28 cellular contexts compared by ENCODE assay signal in the genomic region with DNA sequence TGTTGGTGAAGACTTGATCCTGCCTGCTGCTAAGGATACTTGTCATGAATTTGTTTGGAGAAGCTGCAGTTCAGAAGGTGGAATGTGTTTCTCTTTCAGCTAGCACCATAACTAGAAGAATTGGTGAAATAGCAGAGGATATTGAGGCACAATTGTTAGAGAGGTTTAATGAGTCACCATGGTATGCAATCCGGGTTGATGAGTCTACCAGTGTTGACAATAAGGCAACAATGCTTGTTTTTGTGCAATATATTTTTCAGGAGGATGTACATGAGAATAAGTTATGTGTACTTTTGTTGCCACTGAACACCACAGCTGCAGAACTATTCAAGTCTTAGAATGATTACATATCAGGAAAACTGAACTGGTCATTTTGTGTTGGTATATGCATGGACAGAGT.
"Had no signal": no experiment of that assay in that cellular context is flagged by ENCODE, and none has a peak within 500 bp of the region (broad histone marks: within the 10 kb centered on the region; RNA-seq: fewer than 3 reads in every experiment).

No MANE protein-coding gene starts in this region.

- H3K27me3 Mint-ChIP-seq: activated CD4-positive, alpha-beta memory T cell treated with anti-CD3 and anti-CD28 coated beads, Interleukin-2, amount 10 ng/mL, durations not matched to agents 7 days and 5 days; activated CD4-positive, alpha-beta T cell treated with anti-CD3 and anti-CD28 coated beads for 36 hours; activated naive CD4-positive, alpha-beta T cell treated with anti-CD3 and anti-CD28 coated beads, Interleukin-2, amount 10 ng/mL, durations not matched to agents 7 days and 5 days had no signal

- H3K4me1 ChIP-seq: breast epithelium, SJCRH30 had no signal

- H3K36me3 Mint-ChIP-seq: activated naive CD4-positive, alpha-beta T cell treated with anti-CD3 and anti-CD28 coated beads, Interleukin-2, amount 10 ng/mL, durations not matched to agents 7 days and 5 days; activated naive CD8-positive, alpha-beta T cell treated with anti-CD3 and anti-CD28 coated beads for 36 hours had no signal

- H3K27ac ChIP-seq: breast epithelium, SJCRH30, WERI-Rb-1 had no signal

- H3K4me3 ChIP-seq: breast epithelium, MG63, SJCRH30 had no signal

- H3K36me3 ChIP-seq: breast epithelium, MG63, SJCRH30, WERI-Rb-1 had no signal

- H3K27ac Mint-ChIP-seq: activated CD4-positive, alpha-beta memory T cell treated with anti-CD3 and anti-CD28 coated beads, Interleukin-2, amount 10 ng/mL, durations not matched to agents 7 days and 5 days; activated CD4-positive, alpha-beta T cell treated with anti-CD3 and anti-CD28 coated beads for 36 hours; activated naive CD4-positive, alpha-beta T cell treated with anti-CD3 and anti-CD28 coated beads, Interleukin-2, amount 10 ng/mL, durations not matched to agents 7 days and 5 days; activated naive CD8-positive, alpha-beta T cell treated with anti-CD3 and anti-CD28 coated beads for 36 hours; activated T-cell treated with anti-CD3 and anti-CD28 coated beads, Interleukin-2, amount 50 U/mL, for 72 hours; activated T-helper 2 cell treated with anti-CD3 and anti-CD28 coated beads, Interferon-gamma antibody, Interleukin-2, Interleukin-4, amounts not matched to agents 10 μg/mL and 5 μg/mL and 100 μg/mL, durations not matched to agents 14 hours and 24 hours and 36 hours had no signal

- H3K4me3 Mint-ChIP-seq: activated CD4-positive, alpha-beta memory T cell treated with anti-CD3 and anti-CD28 coated beads, Interleukin-2, amount 10 ng/mL, durations not matched to agents 7 days and 5 days; activated CD4-positive, alpha-beta T cell treated with anti-CD3 and anti-CD28 coated beads for 36 hours; activated naive CD4-positive, alpha-beta T cell treated with anti-CD3 and anti-CD28 coated beads, Interleukin-2, amount 10 ng/mL, durations not matched to agents 7 days and 5 days; activated naive CD8-positive, alpha-beta T cell treated with anti-CD3 and anti-CD28 coated beads for 36 hours; activated T-cell treated with anti-CD3 and anti-CD28 coated beads, Interleukin-2, amount 50 U/mL, for 72 hours had no signal

- ATAC-seq: activated CD4-positive, alpha-beta T cell treated with anti-CD3 and anti-CD28 coated beads for 36 hours; activated T-cell treated with anti-CD3 and anti-CD28 coated beads, Interleukin-2, amount 50 U/mL, for 72 hours had no signal

- H3K4me1 Mint-ChIP-seq: activated CD4-positive, alpha-beta memory T cell treated with anti-CD3 and anti-CD28 coated beads, Interleukin-2, amount 10 ng/mL, durations not matched to agents 7 days and 5 days; activated CD4-positive, alpha-beta T cell treated with anti-CD3 and anti-CD28 coated beads for 36 hours; activated naive CD4-positive, alpha-beta T cell treated with anti-CD3 and anti-CD28 coated beads, Interleukin-2, amount 10 ng/mL, durations not matched to agents 7 days and 5 days; activated naive CD8-positive, alpha-beta T cell treated with anti-CD3 and anti-CD28 coated beads for 36 hours had no signal

- DNase-seq: activated CD4-positive, alpha-beta memory T cell treated with anti-CD3 and anti-CD28 coated beads, Interleukin-2, amount 10 ng/mL, durations not matched to agents 7 days and 5 days; activated CD4-positive, alpha-beta T cell treated with anti-CD3 and anti-CD28 coated beads for 36 hours; activated CD4-positive, alpha-beta T cell treated with anti-CD3 and anti-CD28 coated beads, Interleukin-2, amount 50 U/mL, for 1 hour; activated gamma-delta T cell treated with Interleukin-2 at 50 U/mL for 16 hours; activated naive CD4-positive, alpha-beta T cell treated with anti-CD3 and anti-CD28 coated beads, Interleukin-2, amount 10 ng/mL, durations not matched to agents 7 days and 5 days; activated naive CD8-positive, alpha-beta T cell treated with anti-CD3 and anti-CD28 coated beads for 36 hours; activated T-cell treated with anti-CD3 and anti-CD28 coated beads for 4 hours; activated T-cell treated with anti-CD3 and anti-CD28 coated beads, Interleukin-2, amount 50 U/mL, for 72 hours; central memory CD4-positive, alpha-beta T cell; KG1; MG63; MV-4-11; NCI-H1092 treated with DMSO at 0.1 percent for 48 hours; NCI-H1436; NCI-H1694 treated with DMSO at 0.1 percent for 48 hours; NCI-H2029 treated with DMSO at 0.1 percent for 48 hours; NCI-H345; NCI-H510A; NCI-H526 treated with DMSO at 0.1 percent for 48 hours; NCI-H82; Right ventricle myocardium superior; RPMI8226; SJCRH30; SK-N-SH; T-helper 1 cell; WERI-Rb-1 had no signal

- H3K27me3 ChIP-seq: MG63, SJCRH30 had no signal

- H3K9me3 ChIP-seq: breast epithelium, MG63, SJCRH30, SK-N-SH had no signal
